ENCODE assay signal across 19 cellular contexts in genomic region chr2:235542728-235543125, GRCh38. TPM values are rescaled to one million over a fixed set of nuclear protein-coding genes. Genes with fewer than 3 reads are reported as not detected.
A peak's percentile ranks its signal among the peaks of the same experiment; 100 is the strongest.
DNase-seq lines count a peak whose midpoint lies in the region; TF ChIP-seq lines count a peak whose summit lies in the region.
"Had no signal": no experiment of that assay in that cellular context is flagged by ENCODE, and none has a peak within 500 bp of the region (broad histone marks: within the 10 kb centered on the region; RNA-seq: fewer than 3 reads in every experiment).

No MANE protein-coding gene starts in this region.

- no peak for TF ChIP-seq POLR2A in transverse colon (IDR thresholded peaks at IDR 0.05)

- intact Hi-C loops in transverse colon (cut with DNase I; ENCODE audit: low total_unique reads): no loop called here
- intact Hi-C loops in MCF 10A (cut with micrococcal nuclease): no loop called here

- H3K27ac ChIP-seq in transverse colon: peak overlapping the region; percentile 73 to 84 (median 82)
- H3K27ac ChIP-seq: brain microvascular endothelial cell, esophagus squamous epithelium, SK-N-MC had no signal

- no peaks in the 10 kb centered on the region for H3K27me3 ChIP-seq in transverse colon
- H3K27me3 ChIP-seq: brain microvascular endothelial cell, dorsolateral prefrontal cortex, esophagus squamous epithelium had no signal

- H3K4me3 ChIP-seq in transverse colon: no peak overlapping the region
- H3K4me3 ChIP-seq: dorsolateral prefrontal cortex, esophagus squamous epithelium, SK-N-MC had no signal

- H3K4me3 Mint-ChIP-seq in MCF 10A (ENCODE audit: unreplicated experiment): no peak overlapping the region
- H3K4me3 Mint-ChIP-seq: activated CD4-positive, alpha-beta memory T cell treated with anti-CD3 and anti-CD28 coated beads, Interleukin-2, amount 10 ng/mL, durations not matched to agents 7 days and 5 days; activated naive CD8-positive, alpha-beta T cell treated with anti-CD3 and anti-CD28 coated beads, Interleukin-2, amount 10 ng/mL, durations not matched to agents 7 days and 5 days; mesothelial cell of epicardium had no signal

- H3K27ac Mint-ChIP-seq in MCF 10A (ENCODE audit: low read depth, unreplicated experiment): no peak overlapping the region
- H3K27ac Mint-ChIP-seq: activated CD4-positive, alpha-beta memory T cell treated with anti-CD3 and anti-CD28 coated beads, Interleukin-2, amount 10 ng/mL, durations not matched to agents 7 days and 5 days; activated naive CD8-positive, alpha-beta T cell treated with anti-CD3 and anti-CD28 coated beads, Interleukin-2, amount 10 ng/mL, durations not matched to agents 7 days and 5 days had no signal

- 39% methylated on average over 7 of the region's 10 CpGs; no CpG with 5 or more reads in 1 of the 2 donors for WGBS in transverse colon (ENCODE audit: low coverage in 1 of 2), 2 donors

- in situ Hi-C loops in transverse colon (cut with MboI; ENCODE audit: low pct_ligation_motif_present in 1 of 4, low pct_unique_long_range_greater_than_20kb in 1 of 4, low sequenced_read_pairs in 3 of 4): no loop called here

- no peaks in the 10 kb centered on the region for H3K36me3 ChIP-seq in transverse colon
- H3K36me3 ChIP-seq: brain microvascular endothelial cell, esophagus squamous epithelium had no signal

- peaks cover 6% of the 10 kb centered on the region for H3K4me1 Mint-ChIP-seq in MCF 10A (ENCODE audit: insufficient read depth, unreplicated experiment)
- H3K4me1 Mint-ChIP-seq: activated CD4-positive, alpha-beta memory T cell treated with anti-CD3 and anti-CD28 coated beads, Interleukin-2, amount 10 ng/mL, durations not matched to agents 7 days and 5 days; activated naive CD8-positive, alpha-beta T cell treated with anti-CD3 and anti-CD28 coated beads, Interleukin-2, amount 10 ng/mL, durations not matched to agents 7 days and 5 days had no signal

- CTCF ChIA-PET in MCF 10A (lab: Yijun Ruan, JAX): no interaction called here

- TF ChIP-seq CTCF in transverse colon (IDR thresholded peaks at IDR 0.05) (no peak), MCF 10A (IDR thresholded peaks at IDR 0.05; ENCODE audit: unreplicated experiment) (no peak)

- no peak for TF ChIP-seq EP300 in transverse colon (IDR thresholded peaks at IDR 0.05; ENCODE audit: low read depth)

- no peaks in the 10 kb centered on the region for H3K9me3 ChIP-seq in transverse colon
- H3K9me3 ChIP-seq: esophagus squamous epithelium had no signal

- H3K27me3 Mint-ChIP-seq in MCF 10A (ENCODE audit: insufficient read depth, unreplicated experiment): no peaks in the 10 kb centered on the region
- H3K27me3 Mint-ChIP-seq: activated CD4-positive, alpha-beta memory T cell treated with anti-CD3 and anti-CD28 coated beads, Interleukin-2, amount 10 ng/mL, durations not matched to agents 7 days and 5 days; activated naive CD8-positive, alpha-beta T cell treated with anti-CD3 and anti-CD28 coated beads, Interleukin-2, amount 10 ng/mL, durations not matched to agents 7 days and 5 days had no signal

- H3K9me3 Mint-ChIP-seq in MCF 10A (ENCODE audit: unreplicated experiment): no peaks in the 10 kb centered on the region
- H3K9me3 Mint-ChIP-seq: activated CD4-positive, alpha-beta memory T cell treated with anti-CD3 and anti-CD28 coated beads, Interleukin-2, amount 10 ng/mL, durations not matched to agents 7 days and 5 days; activated naive CD8-positive, alpha-beta T cell treated with anti-CD3 and anti-CD28 coated beads, Interleukin-2, amount 10 ng/mL, durations not matched to agents 7 days and 5 days; mesothelial cell of epicardium had no signal

- POLR2A ChIA-PET in MCF 10A (lab: Yijun Ruan, JAX): interaction anchor here (1.0 kb wide), 1 partner anchor 31 kb away, joined by 3 read pairs; no protein-coding TSS in a partner anchor

- BruUV-seq in MCF 10A (replicated peaks; lab: Mats Ljungman, UMichigan): no TSS peak

- DNase-seq in SIG-M5 treated with dmso at 0.1 percent for 504 hours (lab: John Stamatoyannopoulos, UW; ENCODE audit: unreplicated experiment): peak; percentile 35
- no peak for DNase-seq in SIG-M5 (lab: John Stamatoyannopoulos, UW)
- DNase-seq in NCI-H748 (lab: John Stamatoyannopoulos, UW; ENCODE audit: unreplicated experiment): peak; percentile 93
- DNase-seq in iPS-NIHi11 (ENCODE audit: low spot score): peak; percentile 75
- DNase-seq in transverse colon: peak; percentile 68
- no peak for DNase-seq in MCF 10A (ENCODE audit: unreplicated experiment)
- no peak for DNase-seq in activated CD4-positive, alpha-beta T cell treated with anti-CD3 and anti-CD28 coated beads for 48 hours
- no peak for DNase-seq in activated CD4-positive, alpha-beta T cell treated with anti-CD3 and anti-CD28 coated beads, Interleukin-2, amount 50 U/mL, for 48 hours
- DNase-seq: activated CD4-positive, alpha-beta memory T cell treated with anti-CD3 and anti-CD28 coated beads, Interleukin-2, amount 10 ng/mL, durations not matched to agents 7 days and 5 days; activated naive CD8-positive, alpha-beta T cell treated with anti-CD3 and anti-CD28 coated beads, Interleukin-2, amount 10 ng/mL, durations not matched to agents 7 days and 5 days; brain microvascular endothelial cell; C1 segment of cervical spinal cord; esophagus squamous epithelium; Karpas-422; NCI-H1694; NCI-H446 treated with DMSO at 0.1 percent for 48 hours had no signal

- no peaks in the 10 kb centered on the region for H3K36me3 Mint-ChIP-seq in MCF 10A (ENCODE audit: insufficient read depth, unreplicated experiment)
- H3K36me3 Mint-ChIP-seq: activated naive CD8-positive, alpha-beta T cell treated with anti-CD3 and anti-CD28 coated beads, Interleukin-2, amount 10 ng/mL, durations not matched to agents 7 days and 5 days; mesothelial cell of epicardium had no signal

- H3K4me1 ChIP-seq in transverse colon: peaks cover 9 to 56% (median 37%) of the 10 kb centered on the region in 4 donors

RNA-seq across cellular contexts. Expression of gene AGAP1, which starts 48.9 kb away (rescaled TPM):
- total RNA-seq in transverse colon (10 to 100 TPM; 56.1 to 96.9 (median 71.2) TPM), MCF 10A (2022) (41.3 and 42.4 TPM in 2 replicates)

Comparison
In these comparisons a context has a peak if more than half of its experiments do, and no peak if none do; other contexts are left out.
1. DNase-seq: peak in SIG-M5 treated with dmso at 0.1 percent for 504 hours (single experiment), NCI-H748 (single experiment), iPS-NIHi11 (single experiment) and transverse colon (single experiment); none in SIG-M5 (single experiment), MCF 10A (single experiment), activated CD4-positive, alpha-beta T cell treated with anti-CD3 and anti-CD28 coated beads for 48 hours (single experiment) and activated CD4-positive, alpha-beta T cell treated with anti-CD3 and anti-CD28 coated beads, Interleukin-2, amount 50 U/mL, for 48 hours (0 of 2).